Comparison of ENCODE assay signal across 26 cellular contexts in the genomic region with DNA sequence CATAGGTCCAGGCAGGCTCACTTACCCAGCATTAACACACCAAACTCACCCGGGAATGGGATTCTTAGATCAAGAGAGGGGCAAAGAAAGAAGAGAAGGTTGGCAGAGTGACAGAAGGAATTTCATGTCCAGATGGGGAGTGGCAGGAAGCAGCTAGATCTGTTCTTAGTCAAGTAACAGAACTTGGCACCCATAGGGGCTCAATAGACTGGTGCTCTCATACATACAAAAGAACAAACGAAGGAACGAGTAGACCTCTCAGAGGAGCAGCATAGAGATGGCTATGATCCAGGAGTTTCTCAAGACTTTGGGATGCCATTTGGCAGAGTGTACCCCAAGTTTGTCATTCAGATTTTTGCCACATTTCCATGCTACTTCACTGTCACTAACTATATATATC.
"Had no signal": no experiment of that assay in that cellular context is flagged by ENCODE, and none has a peak within 500 bp of the region (broad histone marks: within the 10 kb centered on the region; RNA-seq: fewer than 3 reads in every experiment).

No MANE protein-coding gene starts in this region.

- H3K4me3 ChIP-seq: coronary artery, esophagus squamous epithelium, gastrocnemius medialis, neural progenitor cell, right lobe of liver, stomach, thyroid gland, vagina had no signal

- H3K9me3 ChIP-seq: esophagus squamous epithelium, gastrocnemius medialis, right lobe of liver, thyroid gland, vagina had no signal

- H3K36me3 ChIP-seq: esophagus squamous epithelium, gastrocnemius medialis, neural progenitor cell, right lobe of liver, stomach, thyroid gland, vagina had no signal

- DNase-seq: dermis blood vessel endothelial cell; effector memory CD4-positive, alpha-beta T cell; esophagus squamous epithelium; foreskin fibroblast; gastrocnemius medialis; head of caudate nucleus; mesendoderm; midbrain; naive thymus-derived CD4-positive, alpha-beta T cell; right lobe of liver; stimulated activated CD4-positive, alpha-beta T cell treated with anti-CD3 and anti-CD28 coated beads, Interleukin-2, amount 100 ng/mL, for 24 hours; stimulated activated CD4-positive, alpha-beta T cell treated with anti-CD3 and anti-CD28 coated beads, Interleukin-4, amount 100 ng/mL, for 24 hours; stimulated activated naive CD4-positive, alpha-beta T cell treated with Interleukin-2 at 50 U/mL for 16 hours; stomach; thyroid gland; trophoblast cell had no signal

- H3K27ac Mint-ChIP-seq: naive thymus-derived CD4-positive, alpha-beta T cell; nephron; neural progenitor cell; progenitor cell of endocrine pancreas; stimulated activated effector memory CD8-positive, alpha-beta T cell treated with anti-CD3 and anti-CD28 coated beads, Interleukin-12 subunit alpha, Interleukin-12 subunit beta, amount 100 ng/mL, for 72 hours had no signal

- H3K9me3 Mint-ChIP-seq: nephron; stimulated activated effector memory CD8-positive, alpha-beta T cell treated with anti-CD3 and anti-CD28 coated beads, Interleukin-12 subunit alpha, Interleukin-12 subunit beta, amount 100 ng/mL, for 72 hours had no signal

- H3K27me3 ChIP-seq: neural progenitor cell, right lobe of liver, thyroid gland, vagina had no signal

- H2AFZ ChIP-seq: neural progenitor cell, parathyroid adenoma had no signal

- H3K4me1 ChIP-seq: neural progenitor cell, parathyroid adenoma, right lobe of liver, stomach, thyroid gland, vagina had no signal

- ATAC-seq: gastrocnemius medialis; left lobe of liver; naive thymus-derived CD4-positive, alpha-beta T cell; right lobe of liver; stimulated activated effector memory CD8-positive, alpha-beta T cell treated with anti-CD3 and anti-CD28 coated beads, Interleukin-12 subunit alpha, Interleukin-12 subunit beta, amount 100 ng/mL, for 72 hours had no signal

- H3K36me3 Mint-ChIP-seq: neural progenitor cell had no signal

- H3K4me1 Mint-ChIP-seq: naive thymus-derived CD4-positive, alpha-beta T cell; nephron; neural progenitor cell had no signal

- H3K27ac ChIP-seq: coronary artery, esophagus squamous epithelium, gastrocnemius medialis, neural progenitor cell, parathyroid adenoma, right lobe of liver, stomach, thyroid gland, vagina had no signal

- H3K79me2 ChIP-seq: parathyroid adenoma had no signal

- H3K4me2 ChIP-seq: neural progenitor cell had no signal

- H3K4me3 Mint-ChIP-seq: naive thymus-derived CD4-positive, alpha-beta T cell; nephron; neural progenitor cell; stimulated activated effector memory CD8-positive, alpha-beta T cell treated with anti-CD3 and anti-CD28 coated beads, Interleukin-12 subunit alpha, Interleukin-12 subunit beta, amount 100 ng/mL, for 72 hours had no signal

- FAIRE-seq: endothelial cell of umbilical vein, keratinocyte had no signal

- H3K9ac ChIP-seq: neural progenitor cell, parathyroid adenoma had no signal
